Comparison of ENCODE assay signal across 8 cellular contexts in genomic region chr13:67224148-67224846, GRCh38. TPM values are rescaled to one million over a fixed set of nuclear protein-coding genes. Genes with fewer than 3 reads are reported as not detected.
DNase-seq lines count a peak whose midpoint lies in the region; ATAC-seq and TF ChIP-seq lines count a peak whose summit lies in the region.

No MANE protein-coding gene starts in this region.

- H3K9me3 Mint-ChIP-seq in naive B cell, result peaks cover 0 to 2% (median 0%) of the 10 kb centered on the region in 7 donors

- peaks cover 27 to 45% (median 42%) of the 10 kb centered on the region in 3 donors for H3K4me1 Mint-ChIP-seq in naive B cell

- intact Hi-C loops in esophagus squamous epithelium (cut with DNase I), result no loop called here

- H3K4me3 Mint-ChIP-seq in naive B cell, result peak overlapping the region; percentile 66 to 87 (median 80)

- no peaks in the 10 kb centered on the region for H3K36me3 ChIP-seq in esophagus squamous epithelium

- TF ChIP-seq CTCF in esophagus squamous epithelium (IDR thresholded peaks at IDR 0.05), result peak in 5 of 6 experiments; percentile 45 to 63 (median 47)

- peaks cover 0 to 19% (median 0%) of the 10 kb centered on the region in 3 donors for H3K4me1 ChIP-seq in esophagus squamous epithelium

- 12 to 15% methylated on average over 9 of the region's 9 CpGs for WGBS in esophagus squamous epithelium, 2 donors

- peaks cover 7 to 11% of the 10 kb centered on the region in 2 donors for H3K36me3 Mint-ChIP-seq in naive B cell

- H3K27ac ChIP-seq in esophagus squamous epithelium, result no peak overlapping the region
- peak overlapping the region; percentile 11 for H3K27ac ChIP-seq in temporal lobe (ENCODE audit: low read depth, low read length)

- ATAC-seq in GM18873 (IDR thresholded peaks at IDR 0.05; ENCODE audit: low FRiP score, unreplicated experiment), result peak; percentile 59
- peak; percentile 69 for ATAC-seq in HG03460 (IDR thresholded peaks at IDR 0.05; ENCODE audit: unreplicated experiment)
- peak; percentile 67 to 76 for ATAC-seq in naive B cell (ENCODE audit: low read depth in 2 of 2)

- TF ChIP-seq POLR2A in esophagus squamous epithelium (IDR thresholded peaks at IDR 0.05), result no peak

- DNase-seq in AG20443 (ENCODE audit: low spot score) (peak; percentile 53), NCI-H69 (lab: John Stamatoyannopoulos, UW) (peak; percentile 95), esophagus squamous epithelium (lab: John Stamatoyannopoulos, UW) (no peak), naive B cell (peak; percentile 74)
- DNase-seq in activated CD8-positive, alpha-beta memory T cell treated with anti-CD3 and anti-CD28 coated beads for 24 hours, result peak; percentile 72

- H3K27me3 ChIP-seq in esophagus squamous epithelium, result peaks cover 0 to 37% (median 0%) of the 10 kb centered on the region in 4 donors

- H3K27me3 Mint-ChIP-seq in naive B cell, result no peaks in the 10 kb centered on the region

- H3K9me3 ChIP-seq in esophagus squamous epithelium, result no peaks in the 10 kb centered on the region

- peak overlapping the region; percentile 18 to 85 (median 64) for H3K27ac Mint-ChIP-seq in naive B cell

- peak overlapping the region in 1 of 4 donors; percentile 34 for H3K4me3 ChIP-seq in esophagus squamous epithelium

RNA-seq across cellular contexts. Expression of gene PCDH9, which starts 5.8 kb away (rescaled TPM):
- total RNA-seq in esophagus squamous epithelium (1 to 10 TPM in 1 of 4 donors, under 1 TPM in 3; 0.04 to 1.9 (median 0.45) TPM), temporal lobe (59.0 TPM)
- polyA plus RNA-seq in naive B cell (ENCODE audit: low read depth in 6 of 6), result 10 to 100 TPM; 49.9 to 70.2 (median 57.2) TPM

Comparison
In these comparisons a context has a peak if more than half of its experiments do, and no peak if none do; other contexts are left out.
1. RNA of gene PCDH9, which starts 5.8 kb away (total RNA-seq): 59.0 TPM in temporal lobe (single experiment); 0.04 to 1.9 TPM in esophagus squamous epithelium; every median in the first group is over 10 times any median in the second.
2. Peak in every context shown above with its lines, with median percentiles within 50 percentile points of each other: ATAC-seq.